In genomic region chr1:23574265-23574754, GRCh38 we compare ENCODE assay signal across 17 cellular contexts. TPM values are rescaled to one million over a fixed set of nuclear protein-coding genes. Genes with fewer than 3 reads are reported as not detected.
A peak's percentile ranks its signal among the peaks of the same experiment; 100 is the strongest.
DNase-seq lines count a peak whose midpoint lies in the region; ATAC-seq lines count a peak whose summit lies in the region.
"Had no signal": no experiment of that assay in that cellular context is flagged by ENCODE, and none has a peak within 500 bp of the region (broad histone marks: within the 10 kb centered on the region; RNA-seq: fewer than 3 reads in every experiment).

No MANE protein-coding gene starts in this region.

- no peak overlapping the region for H3K4me3 Mint-ChIP-seq in activated T-helper 17 cell treated with anti-CD3 and anti-CD28 coated beads, Interleukin-2, amount 50 U/mL, for 72 hours
- peak overlapping the region; percentile 34 to 65 for H3K4me3 Mint-ChIP-seq in stimulated activated naive B cell treated with anti-CD40 and anti-IgM and Interleukin-4, amounts not matched to agents 10 μg/mL and 1 μg/mL and 100 μg/mL, for 72 hours

- H3K27me3 Mint-ChIP-seq in activated T-helper 17 cell treated with anti-CD3 and anti-CD28 coated beads, Interleukin-2, amount 50 U/mL, for 72 hours = peaks cover 3% of the 10 kb centered on the region
- no peaks in the 10 kb centered on the region for H3K27me3 Mint-ChIP-seq in stimulated activated naive B cell treated with anti-CD40 and anti-IgM and Interleukin-4, amounts not matched to agents 10 μg/mL and 1 μg/mL and 100 μg/mL, for 72 hours

- no peak overlapping the region for H3K4me3 ChIP-seq in H7 (ENCODE audit: insufficient read depth, low read depth, low read length)
- H3K4me3 ChIP-seq: K562 had no signal

- no peaks in the 10 kb centered on the region for H3K36me3 Mint-ChIP-seq in activated T-helper 17 cell treated with anti-CD3 and anti-CD28 coated beads, Interleukin-2, amount 50 U/mL, for 72 hours (ENCODE audit: low read depth)
- peaks cover 4% of the 10 kb centered on the region in 2 donors for H3K36me3 Mint-ChIP-seq in stimulated activated naive B cell treated with anti-CD40 and anti-IgM and Interleukin-4, amounts not matched to agents 10 μg/mL and 1 μg/mL and 100 μg/mL, for 72 hours

- peak; percentile 72 for DNase-seq in stimulated activated naive B cell treated with anti-CD40 and anti-IgM and Interleukin-4, amounts not matched to agents 10 μg/mL and 1 μg/mL and 100 μg/mL, for 72 hours
- DNase-seq in HuH-7.5 (ENCODE audit: low spot score) (no peak), H7 (no peak)
- DNase-seq: activated CD4-positive, alpha-beta T cell treated with anti-CD3 and anti-CD28 coated beads, Interleukin-2, amount 50 U/mL, for 48 hours; activated gamma-delta T cell treated with Interleukin-2 at 50 U/mL for 16 hours; caudate nucleus; head of caudate nucleus; NCI-H1436 treated with DMSO at 0.1 percent for 48 hours; NCI-H510A; small intestine had no signal

- H3K9me3 Mint-ChIP-seq in activated T-helper 17 cell treated with anti-CD3 and anti-CD28 coated beads, Interleukin-2, amount 50 U/mL, for 72 hours = no peaks in the 10 kb centered on the region
- peaks cover 0 to 2% of the 10 kb centered on the region in 2 donors for H3K9me3 Mint-ChIP-seq in stimulated activated naive B cell treated with anti-CD40 and anti-IgM and Interleukin-4, amounts not matched to agents 10 μg/mL and 1 μg/mL and 100 μg/mL, for 72 hours

- peaks cover 3% of the 10 kb centered on the region; the same call in 1 of the 2 replicates for H3K27me3 ChIP-seq in H7 (ENCODE audit: control insufficient read depth, insufficient read depth, low read length)

- H3K27ac Mint-ChIP-seq in activated T-helper 17 cell treated with anti-CD3 and anti-CD28 coated beads, Interleukin-2, amount 50 U/mL, for 72 hours = peak overlapping the region; percentile 5
- H3K27ac Mint-ChIP-seq in stimulated activated naive B cell treated with anti-CD40 and anti-IgM and Interleukin-4, amounts not matched to agents 10 μg/mL and 1 μg/mL and 100 μg/mL, for 72 hours = peak overlapping the region; percentile 97

- H3K4me1 Mint-ChIP-seq in activated T-helper 17 cell treated with anti-CD3 and anti-CD28 coated beads, Interleukin-2, amount 50 U/mL, for 72 hours = peaks cover 27% of the 10 kb centered on the region
- peaks cover 42 to 74% of the 10 kb centered on the region in 2 donors for H3K4me1 Mint-ChIP-seq in stimulated activated naive B cell treated with anti-CD40 and anti-IgM and Interleukin-4, amounts not matched to agents 10 μg/mL and 1 μg/mL and 100 μg/mL, for 72 hours

- H3K36me3 ChIP-seq in H7 (replicated peaks; ENCODE audit: control insufficient read depth, insufficient read depth, low read length) = no peaks in the 10 kb centered on the region
- H3K36me3 ChIP-seq: neutrophil had no signal

- ATAC-seq in GM18909 (IDR thresholded peaks at IDR 0.05; ENCODE audit: poor library complexity, unreplicated experiment) = peak; percentile 37
- ATAC-seq in HG03139 (IDR thresholded peaks at IDR 0.05; ENCODE audit: unreplicated experiment) = peak; percentile 36
- ATAC-seq in activated T-helper 17 cell treated with anti-CD3 and anti-CD28 coated beads, Interleukin-2, amount 50 U/mL, for 72 hours (replicated peaks) = no peak
- peak; percentile 62 to 65 for ATAC-seq in stimulated activated naive B cell treated with anti-CD40 and anti-IgM and Interleukin-4, amounts not matched to agents 10 μg/mL and 1 μg/mL and 100 μg/mL, for 72 hours (replicated peaks)
- ATAC-seq in GM18517 (IDR thresholded peaks at IDR 0.05; ENCODE audit: unreplicated experiment) = no peak
- ATAC-seq in HG02938 (IDR thresholded peaks at IDR 0.05; ENCODE audit: unreplicated experiment) = no peak
- ATAC-seq: K562 had no signal

RNA-seq across cellular contexts. Expression of gene ID3, which starts 15.0 kb away (rescaled TPM):
- 10 to 100 TPM; 19.5 to 45.2 TPM for total RNA-seq in activated T-helper 17 cell treated with anti-CD3 and anti-CD28 coated beads, Interleukin-2, amount 50 U/mL, for 72 hours
- 149 and 160 TPM in 2 replicates for total RNA-seq in H7 (2014; rRNA removed; shearing (Covaris generic))

RNA-seq across cellular contexts. Expression of gene E2F2, which starts 43.3 kb away (rescaled TPM):
- total RNA-seq in activated T-helper 17 cell treated with anti-CD3 and anti-CD28 coated beads, Interleukin-2, amount 50 U/mL, for 72 hours = 10 to 100 TPM; 13.0 to 24.1 TPM
- 7.8 and 9.9 TPM in 2 replicates for total RNA-seq in H7 (2014; rRNA removed; shearing (Covaris generic))

Comparison
In these comparisons a context has a peak if more than half of its experiments do, and no peak if none do; other contexts are left out.
1. ATAC-seq: peak in GM18909 (single experiment), HG03139 (single experiment) and stimulated activated naive B cell treated with anti-CD40 and anti-IgM and Interleukin-4, amounts not matched to agents 10 μg/mL and 1 μg/mL and 100 μg/mL, for 72 hours (2 of 2); none in activated T-helper 17 cell treated with anti-CD3 and anti-CD28 coated beads, Interleukin-2, amount 50 U/mL, for 72 hours (single experiment), GM18517 (single experiment) and HG02938 (single experiment).